ENCODE assay signal across 10 cellular contexts in the genomic region with DNA sequence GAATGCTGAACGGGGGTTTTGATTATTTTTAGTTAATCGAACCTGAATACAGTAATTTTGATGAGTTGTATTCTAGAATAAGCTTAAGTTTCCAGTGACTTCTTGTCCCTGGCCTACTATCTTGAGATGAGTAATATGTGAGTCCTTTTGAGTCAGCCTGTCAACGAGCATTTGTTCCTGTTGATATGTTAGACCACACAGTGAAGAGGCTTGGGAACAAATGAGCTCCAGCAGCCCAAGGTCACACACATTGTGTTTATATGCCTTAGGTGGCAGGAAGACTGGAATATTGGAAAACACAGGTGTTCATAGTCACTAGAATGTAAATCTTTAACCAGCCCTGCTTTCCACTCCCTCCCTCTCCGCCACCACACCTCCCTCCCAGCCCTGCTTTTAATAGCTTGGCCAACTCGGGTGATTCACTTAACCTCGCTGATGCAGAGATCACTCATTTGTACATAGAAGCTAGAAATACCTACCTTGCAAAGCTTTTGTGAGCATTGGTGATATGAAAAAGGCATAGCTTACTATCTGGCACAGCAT. TPM values are rescaled to one million over a fixed set of nuclear protein-coding genes. Genes with fewer than 3 reads are reported as not detected.
DNase-seq lines count a peak whose midpoint lies in the region; ATAC-seq and TF ChIP-seq lines count a peak whose summit lies in the region.
"Had no signal": no experiment of that assay in that cellular context is flagged by ENCODE, and none has a peak within 500 bp of the region (broad histone marks: within the 10 kb centered on the region; RNA-seq: fewer than 3 reads in every experiment).

No MANE protein-coding gene starts in this region.

- H3K9me3 Mint-ChIP-seq in effector memory CD8-positive, alpha-beta T cell, result no peaks in the 10 kb centered on the region

- no peak overlapping the region for H3K27ac Mint-ChIP-seq in effector memory CD8-positive, alpha-beta T cell
- H3K27ac Mint-ChIP-seq: naive B cell had no signal

- no peaks in the 10 kb centered on the region for H3K4me1 Mint-ChIP-seq in effector memory CD8-positive, alpha-beta T cell (ENCODE audit: low read depth in 2 of 2)
- H3K4me1 Mint-ChIP-seq: naive B cell had no signal

- DNase-seq in DMS153 (lab: John Stamatoyannopoulos, UW) (peak; percentile 52), DMS153 treated with DMSO at 0.1 percent for 48 hours (lab: John Stamatoyannopoulos, UW; ENCODE audit: unreplicated experiment) (no peak), NCI-H187 treated with DMSO at 0.1 percent for 48 hours (lab: John Stamatoyannopoulos, UW) (peak; percentile 53), stomach (peak; percentile 78), spleen (no peak)
- DNase-seq in effector memory CD8-positive, alpha-beta T cell, result no peak
- DNase-seq: naive B cell had no signal

- no peaks in the 10 kb centered on the region for H3K36me3 Mint-ChIP-seq in effector memory CD8-positive, alpha-beta T cell (ENCODE audit: insufficient read depth)
- H3K36me3 Mint-ChIP-seq: naive B cell had no signal

- H3K4me3 ChIP-seq in esophagus (ENCODE audit: low read depth in 1 of 2, low read length in 2 of 2), result no peak overlapping the region
- no peak overlapping the region for H3K4me3 ChIP-seq in stomach
- H3K4me3 ChIP-seq in spleen, result no peak overlapping the region
- H3K4me3 ChIP-seq: SK-N-MC had no signal

- peak overlapping the region; percentile 75 to 89 for H3K27ac ChIP-seq in esophagus (ENCODE audit: low read depth in 2 of 2, low read length in 1 of 2)
- peak overlapping the region; percentile 57 to 79 (median 70) for H3K27ac ChIP-seq in stomach
- no peak overlapping the region for H3K27ac ChIP-seq in spleen
- H3K27ac ChIP-seq: SK-N-MC had no signal

- H3K9me3 ChIP-seq in esophagus (ENCODE audit: control insufficient read depth in 2 of 2, insufficient read depth in 1 of 2, low read depth in 1 of 2, low read length in 1 of 2), result no peaks in the 10 kb centered on the region
- no peaks in the 10 kb centered on the region for H3K9me3 ChIP-seq in stomach
- H3K9me3 ChIP-seq in spleen, result no peaks in the 10 kb centered on the region

- intact Hi-C loops in stomach (cut with DNase I; ENCODE audit: low total_unique reads), result no loop called here
- intact Hi-C loops in spleen (cut with DNase I; ENCODE audit: low total_unique reads), result no loop called here

- H3K4me1 ChIP-seq in esophagus (ENCODE audit: control insufficient read depth in 2 of 2, insufficient read depth in 2 of 2, low read length in 1 of 2) (no peaks in the 10 kb centered on the region), stomach (peaks cover 3 to 72% (median 39%) of the 10 kb centered on the region in 4 donors), spleen (no peaks in the 10 kb centered on the region)

- no peak for TF ChIP-seq EP300 in stomach (IDR thresholded peaks at IDR 0.05)

- TF ChIP-seq CTCF in stomach (IDR thresholded peaks at IDR 0.05), result no peak
- TF ChIP-seq CTCF in spleen (IDR thresholded peaks at IDR 0.05 in 8 of 11, conservative IDR thresholded peaks at IDR 0.05 in 3 of 11), result no peak

- 41% methylated on average over 6 of the region's 6 CpGs for WGBS in esophagus, 2 donors
- WGBS in stomach, 5 donors, result 19 to 44% (median 37%) methylated on average over 6 of the region's 6 CpGs
- 66 to 80% (median 79%) methylated on average over 6 of the region's 6 CpGs for WGBS in spleen, 5 donors

- no peaks in the 10 kb centered on the region for H3K27me3 Mint-ChIP-seq in effector memory CD8-positive, alpha-beta T cell

- peak; percentile 75 for ATAC-seq in GM21825 (IDR thresholded peaks at IDR 0.05; ENCODE audit: unreplicated experiment)
- no peak for ATAC-seq in effector memory CD8-positive, alpha-beta T cell (replicated peaks)

- TF ChIP-seq POLR2A in stomach (IDR thresholded peaks at IDR 0.05), result no peak
- no peak for TF ChIP-seq POLR2A in spleen (IDR thresholded peaks at IDR 0.05)

- no peak overlapping the region for H3K4me3 Mint-ChIP-seq in effector memory CD8-positive, alpha-beta T cell
- H3K4me3 Mint-ChIP-seq: naive B cell had no signal

- H3K27me3 ChIP-seq in esophagus (ENCODE audit: control insufficient read depth in 1 of 2, insufficient read depth in 2 of 2, low read length in 2 of 2) (no peaks in the 10 kb centered on the region), stomach (no peaks in the 10 kb centered on the region), spleen (replicated peaks in 1 of 7) (no peaks in the 10 kb centered on the region)

- H3K36me3 ChIP-seq in esophagus (ENCODE audit: control insufficient read depth in 2 of 2, insufficient read depth in 2 of 2, low read length in 1 of 2) (no peaks in the 10 kb centered on the region), stomach (peaks cover 0 to 11% (median 0%) of the 10 kb centered on the region in 4 donors), spleen (peaks cover 0 to 46% (median 0%) of the 10 kb centered on the region in 6 donors)

RNA-seq across cellular contexts. Expression of a gene that starts 9.1 kb away (rescaled TPM):
- polyA plus RNA-seq in esophagus (1 to 10 TPM; 4.9 to 7.2 TPM), stomach (10 to 100 TPM in 2 of 3 donors, 1 to 10 TPM in 1; 6.2 to 34.2 (median 18.8) TPM), spleen (10 to 100 TPM in 2 of 3 donors, 1 to 10 TPM in 1; 7.2 to 12.7 (median 11.4) TPM)
- total RNA-seq in stomach (10 to 100 TPM in 4 of 5 donors, 1 to 10 TPM in 1; 4.5 to 24.0 (median 14.6) TPM), spleen (10 to 100 TPM; 32.1 to 64.8 (median 35.2) TPM)

RNA-seq across cellular contexts. Expression of a gene that starts 18.7 kb away (rescaled TPM):
- polyA plus RNA-seq in esophagus (under 1 TPM in 1 of 2 donors, not detected in 1; 0.05 TPM), stomach (not detected), spleen (under 1 TPM in 1 of 3 donors, not detected in 2; 0.08 TPM)
- total RNA-seq in stomach (1 to 10 TPM in 1 of 5 donors, not detected in 4; 2.8 TPM), spleen (not detected)

Comparison
In these comparisons a context has a peak if more than half of its experiments do, and no peak if none do; other contexts are left out.
1. DNase-seq: peak in DMS153 (single experiment), NCI-H187 treated with DMSO at 0.1 percent for 48 hours (single experiment) and stomach (single experiment); none in DMS153 treated with DMSO at 0.1 percent for 48 hours (single experiment), spleen (single experiment) and effector memory CD8-positive, alpha-beta T cell (0 of 3).
2. H3K27ac ChIP-seq: peak in esophagus (2 of 2) and stomach (5 of 5); none in spleen (0 of 8).